Comparison of ENCODE assay signal across 9 cellular contexts in the genomic region with DNA sequence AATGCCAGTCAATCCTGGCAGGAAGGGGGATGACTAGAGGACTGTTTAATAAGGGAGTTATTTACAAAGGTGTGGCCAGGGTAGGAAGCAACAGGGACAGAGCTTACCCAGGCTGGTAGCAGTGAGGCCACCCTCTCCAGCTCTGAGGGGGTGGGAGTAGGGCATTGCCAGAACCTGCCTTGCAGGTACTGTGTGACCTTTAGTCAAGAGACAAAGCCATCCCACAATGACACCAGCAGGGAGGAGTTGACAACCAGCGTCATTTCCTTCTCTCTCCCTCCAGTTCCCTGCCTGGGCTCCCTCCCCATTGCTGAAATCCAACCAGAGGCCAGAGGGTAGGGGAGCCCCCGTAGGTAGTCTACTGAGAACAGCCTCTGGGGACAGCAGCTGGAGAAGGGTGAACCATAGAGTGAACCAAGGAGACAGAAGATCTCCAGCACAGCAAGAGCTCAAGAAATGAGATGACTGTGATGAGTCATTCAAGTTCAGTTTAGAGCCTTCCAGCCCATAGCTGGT. TPM values are rescaled to one million over a fixed set of nuclear protein-coding genes. Genes with fewer than 3 reads are reported as not detected.
DNase-seq lines count a peak whose midpoint lies in the region; ATAC-seq and TF ChIP-seq lines count a peak whose summit lies in the region.
"Had no signal": no experiment of that assay in that cellular context is flagged by ENCODE, and none has a peak within 500 bp of the region (broad histone marks: within the 10 kb centered on the region; RNA-seq: fewer than 3 reads in every experiment).

No MANE protein-coding gene starts in this region.

- POLR2A ChIA-PET in A673 (lab: Charles Lee; ENCODE audit: low non-redundant PET), result no interaction called here

- in situ Hi-C loops in astrocyte of the spinal cord (cut with HindIII; ENCODE audit: low sequenced_read_pairs), result no loop called here

- CTCF ChIA-PET in A673 (lab: Charles Lee), result no interaction called here

- DNase-seq in A673 (ENCODE audit: low spot score), result peak; percentile 32
- DNase-seq in astrocyte of the spinal cord (ENCODE audit: low read depth, low spot score), result peak; percentile 49
- DNase-seq in NCI-H2196 treated with DMSO at 0.1 percent for 48 hours (lab: John Stamatoyannopoulos, UW; ENCODE audit: unreplicated experiment), result no peak
- no peak for DNase-seq in retina
- no peak for DNase-seq in A172 (ENCODE audit: low spot score)
- DNase-seq in NCI-H1694 (lab: John Stamatoyannopoulos, UW), result no peak
- DNase-seq: GDM1 had no signal

- H3K4me3 ChIP-seq in A673 (ENCODE audit: low read depth, low read length, poor library complexity, severe bottlenecking) (no peak overlapping the region), astrocyte of the spinal cord (ENCODE audit: low read depth, low read length) (no peak overlapping the region)

- H3K27ac ChIP-seq in A673 (ENCODE audit: low read depth, low read length, poor library complexity, severe bottlenecking), result no peak overlapping the region

- no TSS peak for BruUV-seq in A673 (replicated peaks; lab: Mats Ljungman, UMichigan)

- H3K36me3 ChIP-seq in A673 (ENCODE audit: insufficient read depth, low read length, poor library complexity, severe bottlenecking), result no peaks in the 10 kb centered on the region

- TF ChIP-seq CTCF in A673 (conservative IDR thresholded peaks at IDR 0.05; ENCODE audit: low read depth, low read length) (no peak), astrocyte of the spinal cord (IDR thresholded peaks at IDR 0.05; ENCODE audit: low read depth, low read length) (no peak)

- intact Hi-C loops in A673 (cut with micrococcal nuclease; ENCODE audit: unreplicated experiment), result no loop called here

- ATAC-seq in GM18870 (IDR thresholded peaks at IDR 0.05; ENCODE audit: unreplicated experiment) (peak; percentile 71), HG03159 (IDR thresholded peaks at IDR 0.05; ENCODE audit: unreplicated experiment) (peak; percentile 62)

- H3K4me1 ChIP-seq in A673 (ENCODE audit: insufficient read depth, low read length, poor library complexity, severe bottlenecking), result peaks cover 4% of the 10 kb centered on the region

- H3K27me3 ChIP-seq in A673 (replicated peaks; ENCODE audit: insufficient read depth, low read depth, low read length, poor library complexity), result no peaks in the 10 kb centered on the region

- peaks cover 3% of the 10 kb centered on the region for H3K9me3 ChIP-seq in A673 (ENCODE audit: low read depth, low read length, poor library complexity, severe bottlenecking)

RNA-seq across cellular contexts. Expression of a gene that starts 33.3 kb away (rescaled TPM):
- 55.4 and 58.2 TPM in 2 replicates for total RNA-seq in A673 (2021)
- total RNA-seq in A172 (2014; rRNA removed; shearing (Covaris generic)), result 3.4 and 4.8 TPM in 2 replicates

Comparison
In these comparisons a context has a peak if more than half of its experiments do, and no peak if none do; other contexts are left out.
1. DNase-seq: peak in A673 (single experiment) and astrocyte of the spinal cord (single experiment); none in NCI-H2196 treated with DMSO at 0.1 percent for 48 hours (single experiment), retina (single experiment), A172 (single experiment) and NCI-H1694 (single experiment).